Comparison of ENCODE assay signal across 8 cellular contexts in genomic region chr7:101165075-101165957, GRCh38. TPM values are rescaled to one million over a fixed set of nuclear protein-coding genes. Genes with fewer than 3 reads are reported as not detected.
DNase-seq lines count a peak whose midpoint lies in the region; ATAC-seq and TF ChIP-seq lines count a peak whose summit lies in the region.

VGF (minus strand) TSS chr7:101165569; CDS start chr7:101164843, 726 bp downstream.

- peak; percentile 69 for ATAC-seq in GM19328 (IDR thresholded peaks at IDR 0.05; ENCODE audit: unreplicated experiment)
- peak; percentile 76 for ATAC-seq in HG03565 (IDR thresholded peaks at IDR 0.05; ENCODE audit: unreplicated experiment)
- ATAC-seq in right lobe of liver, result peak; percentile 85 to 95 (median 90)

- peaks cover 0 to 19% of the 10 kb centered on the region in 2 donors for H3K27me3 ChIP-seq in right lobe of liver

- WGBS in right lobe of liver (ENCODE audit: insufficient coverage, low coverage, low lambda C conversion rate, missing lambda C conversion rate), result 2% methylated on average over 34 of the region's 74 CpGs

- no peaks in the 10 kb centered on the region for H3K36me3 ChIP-seq in right lobe of liver

- H3K9me3 ChIP-seq in right lobe of liver, result no peaks in the 10 kb centered on the region

- peaks cover 0 to 20% (median 0%) of the 10 kb centered on the region in 4 donors for H3K4me1 ChIP-seq in right lobe of liver

- DNase-seq in AG10803 (ENCODE audit: low read depth), result peak; percentile 92
- DNase-seq in NCI-H748 treated with DMSO at 0.1 percent for 48 hours (lab: John Stamatoyannopoulos, UW), result peak; percentile 91
- peak; percentile 76 to 88 for DNase-seq in activated CD4-positive, alpha-beta T cell treated with anti-CD3 and anti-CD28 coated beads, Interleukin-2, amount 50 U/mL, for 24 hours (ENCODE audit: low read depth in 1 of 2, low spot score in 1 of 2)
- peak; percentile 94 for DNase-seq in dermis blood vessel endothelial cell
- peak; percentile 90 to 92 (median 91) for DNase-seq in right lobe of liver
- DNase-seq in stimulated activated CD4-positive, alpha-beta T cell treated with anti-CD3 and anti-CD28 coated beads, TNF-alpha, amount 100 ng/mL, for 1 hour (ENCODE audit: low read depth in 3 of 3, low spot score in 1 of 3), result peak; percentile 73 to 83 (median 79)

- no peak for TF ChIP-seq POLR2A in right lobe of liver (IDR thresholded peaks at IDR 0.05)

- H3K4me3 ChIP-seq in AG10803 (ENCODE audit: low read length) (peak within 1 kb of the TSS; percentile 40), right lobe of liver (no peak within 1 kb of the TSS)

- intact Hi-C loops in right lobe of liver (cut with DNase I), result loop anchor here in 1 of 2 donors (10.0 kb wide), 1 partner anchor 119 kb away; no protein-coding TSS in a partner anchor

- H3K27ac ChIP-seq in right lobe of liver, result no peak within 1 kb of the TSS

- TF ChIP-seq CTCF in AG10803 (conservative IDR thresholded peaks at IDR 0.05; ENCODE audit: low read length) (no peak), right lobe of liver (IDR thresholded peaks at IDR 0.05) (no peak)

RNA-seq across cellular contexts. Expression of gene VGF, which starts in this region (rescaled TPM):
- total RNA-seq in dermis blood vessel endothelial cell (not detected in 2 replicates), right lobe of liver (not detected)

Comparison
In these comparisons a context has a peak if more than half of its experiments do, and no peak if none do; other contexts are left out.
1. Peak in DNase-seq in dermis blood vessel endothelial cell; RNA of the gene not detected or under 1 TPM.
2. Peak in DNase-seq and ATAC-seq in right lobe of liver; RNA of the gene not detected or under 1 TPM.